In genomic region chr13:75402787-75403186, GRCh38 we compare ENCODE assay signal across 16 cellular contexts.
A peak's percentile ranks its signal among the peaks of the same experiment; 100 is the strongest.
DNase-seq lines count a peak whose midpoint lies in the region; ATAC-seq and TF ChIP-seq lines count a peak whose summit lies in the region.
"Had no signal": no experiment of that assay in that cellular context is flagged by ENCODE, and none has a peak within 500 bp of the region (broad histone marks: within the 10 kb centered on the region; RNA-seq: fewer than 3 reads in every experiment).

No MANE protein-coding gene starts in this region.

- H3K9me3 ChIP-seq in heart right ventricle: peaks cover 0 to 20% (median 0%) of the 10 kb centered on the region in 11 donors
- H3K9me3 ChIP-seq: colonic mucosa had no signal

- peak overlapping the region; percentile 15 to 81 (median 66) for H3K27ac ChIP-seq in heart right ventricle
- H3K27ac ChIP-seq: colonic mucosa, KMS-11 had no signal

- intact Hi-C loops in heart right ventricle (cut with DNase I): loop anchor here in 1 of 10 donors (5.0 kb wide), 1 partner anchor 40 kb away; no protein-coding TSS in a partner anchor

- no peaks in the 10 kb centered on the region for H3K27me3 ChIP-seq in heart right ventricle
- H3K27me3 ChIP-seq: colonic mucosa had no signal

- no peak for TF ChIP-seq CTCF in heart right ventricle (IDR thresholded peaks at IDR 0.05)

- peaks cover 0 to 65% (median 40%) of the 10 kb centered on the region in 9 donors for H3K4me1 ChIP-seq in heart right ventricle
- H3K4me1 ChIP-seq: colonic mucosa had no signal

- ATAC-seq in GM19452 (IDR thresholded peaks at IDR 0.05; ENCODE audit: unreplicated experiment) (peak; percentile 52), HG03460 (IDR thresholded peaks at IDR 0.05; ENCODE audit: unreplicated experiment) (peak; percentile 74), heart right ventricle (peak; percentile 48 to 94 (median 82)), HG02610 (IDR thresholded peaks at IDR 0.05; ENCODE audit: unreplicated experiment) (no peak)
- ATAC-seq: activated CD8-positive, alpha-beta T cell treated with anti-CD3 and anti-CD28 coated beads, Interleukin-2, amount 10 ng/mL, durations not matched to agents 7 days and 5 days; activated T-helper 17 cell treated with anti-CD3 and anti-CD28 coated beads, Interleukin-2, amount 50 U/mL, for 72 hours; PC-3 had no signal

- peak overlapping the region in 4 of 10 donors; percentile 8 to 27 (median 15) for H3K4me3 ChIP-seq in heart right ventricle
- H3K4me3 ChIP-seq: colonic mucosa had no signal

- 12 to 23% methylated on average over 2 of the region's 2 CpGs for WGBS in heart right ventricle, 2 donors

- peak; percentile 32 to 71 for DNase-seq in heart right ventricle
- peak; percentile 35 for DNase-seq in retina
- DNase-seq in activated CD4-positive, CD25-positive, alpha-beta regulatory T cell treated with anti-CD3 and anti-CD28 coated beads, Interleukin-2, amount 50 U/mL, for 72 hours: no peak
- no peak for DNase-seq in NCI-H226
- DNase-seq: activated CD8-positive, alpha-beta T cell treated with anti-CD3 and anti-CD28 coated beads, Interleukin-2, amount 10 ng/mL, durations not matched to agents 7 days and 5 days; colonic mucosa; DMS79; erythroblast; NCI-H1105 treated with DMSO at 0.1 percent for 48 hours; NCI-H446; PC-3 had no signal

- no peaks in the 10 kb centered on the region for H3K36me3 ChIP-seq in heart right ventricle
- H3K36me3 ChIP-seq: colonic mucosa had no signal

Comparison
In these comparisons a context has a peak if more than half of its experiments do, and no peak if none do; other contexts are left out.
1. DNase-seq: peak in heart right ventricle (2 of 2) and retina (single experiment); none in activated CD4-positive, CD25-positive, alpha-beta regulatory T cell treated with anti-CD3 and anti-CD28 coated beads, Interleukin-2, amount 50 U/mL, for 72 hours (single experiment) and NCI-H226 (single experiment).